In the genomic region with DNA sequence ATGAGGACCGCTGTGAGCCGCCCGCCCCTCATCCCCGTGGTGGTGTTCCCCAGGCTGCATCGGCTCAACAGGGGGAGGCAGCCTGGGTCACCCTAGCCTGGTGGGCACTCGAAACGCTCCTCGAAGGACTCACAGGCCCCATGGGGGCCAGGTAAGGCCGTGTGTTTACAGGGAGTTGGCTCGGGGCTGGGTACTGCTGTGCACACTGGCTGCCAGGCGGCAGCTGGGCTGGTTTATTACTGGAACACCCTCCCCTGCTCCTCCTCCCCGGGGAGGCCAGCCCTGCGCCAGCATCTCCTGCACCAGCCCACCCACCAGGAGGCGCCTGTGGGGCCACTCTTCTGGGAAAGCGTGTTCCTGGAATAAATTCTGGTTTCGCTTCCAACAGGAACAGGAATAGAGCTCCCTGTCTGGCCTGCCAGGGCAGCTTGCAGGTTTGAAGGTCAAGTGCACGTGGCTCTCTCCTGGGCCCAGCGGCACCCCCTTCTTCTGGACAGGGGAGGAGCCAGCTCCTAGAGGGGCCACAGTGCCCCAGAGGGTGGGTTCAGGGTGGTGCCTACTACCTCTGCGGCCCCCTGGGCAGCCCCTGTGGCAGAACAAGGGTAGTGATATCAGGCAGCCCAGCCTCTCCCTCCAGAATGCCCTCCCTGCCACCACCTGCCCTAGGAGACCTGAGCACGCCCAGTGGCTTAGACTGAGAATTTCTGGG, we compare ENCODE assay signal across 9 cellular contexts. TPM values are rescaled to one million over a fixed set of nuclear protein-coding genes. Genes with fewer than 3 reads are reported as not detected.
A peak's percentile ranks its signal among the peaks of the same experiment; 100 is the strongest.
DNase-seq lines count a peak whose midpoint lies in the region; ATAC-seq and TF ChIP-seq lines count a peak whose summit lies in the region.
"Had no signal": no experiment of that assay in that cellular context is flagged by ENCODE, and none has a peak within 500 bp of the region (broad histone marks: within the 10 kb centered on the region; RNA-seq: fewer than 3 reads in every experiment).

No MANE protein-coding gene starts in this region.

- 45% methylated on average over 8 of the region's 20 CpGs for WGBS in esophagus muscularis mucosa

- H3K4me3 Mint-ChIP-seq in nephron progenitor cell: no peak overlapping the region

- no peaks in the 10 kb centered on the region for H3K9me3 ChIP-seq in esophagus muscularis mucosa
- H3K9me3 ChIP-seq: neutrophil had no signal

- TF ChIP-seq CTCF in LNCaP clone FGC (IDR thresholded peaks at IDR 0.05; ENCODE audit: control insufficient read depth, extremely low read depth, insufficient read depth) (peak; percentile 83), esophagus muscularis mucosa (IDR thresholded peaks at IDR 0.05) (peak; percentile 62 to 75 (median 69)), nephron progenitor cell (IDR thresholded peaks at IDR 0.05) (peak; percentile 25)

- intact Hi-C loops in esophagus muscularis mucosa (cut with DNase I): no loop called here

- H3K27ac Mint-ChIP-seq in nephron progenitor cell: no peak overlapping the region

- peak overlapping the region; percentile 77 to 84 (median 80) for H3K27ac ChIP-seq in esophagus muscularis mucosa (replicated peaks in 1 of 4)
- H3K27ac ChIP-seq: neutrophil had no signal

- peak; percentile 35 for TF ChIP-seq EP300 in esophagus muscularis mucosa (IDR thresholded peaks at IDR 0.05)

- H3K4me1 Mint-ChIP-seq in nephron progenitor cell: peaks cover 20% of the 10 kb centered on the region

- H3K27me3 Mint-ChIP-seq in nephron progenitor cell (ENCODE audit: low read depth, poor library complexity): peaks cover 5% of the 10 kb centered on the region

- H3K36me3 Mint-ChIP-seq in nephron progenitor cell (ENCODE audit: low read depth): no peaks in the 10 kb centered on the region

- peaks cover 0 to 23% (median 0%) of the 10 kb centered on the region in 4 donors for H3K27me3 ChIP-seq in esophagus muscularis mucosa
- H3K27me3 ChIP-seq: neutrophil had no signal

- DNase-seq in DMS153 treated with DMSO at 0.1 percent for 48 hours (lab: John Stamatoyannopoulos, UW; ENCODE audit: unreplicated experiment): peak; percentile 39
- DNase-seq in LNCaP clone FGC (ENCODE audit: low read depth): peak; percentile 93
- no peak for DNase-seq in esophagus muscularis mucosa (ENCODE audit: extremely low spot score)
- peak; percentile 56 for DNase-seq in nephron progenitor cell

- ATAC-seq in SK-N-SH treated with all-trans-retinoic acid at 6 μM for 48 hours (peak; percentile 77), GM18511 (IDR thresholded peaks at IDR 0.05; ENCODE audit: unreplicated experiment) (no peak), HG03354 (IDR thresholded peaks at IDR 0.05; ENCODE audit: poor library complexity, severe bottlenecking, unreplicated experiment) (no peak), HG02623 (IDR thresholded peaks at IDR 0.05; ENCODE audit: unreplicated experiment) (no peak)

- TF ChIP-seq POLR2A in esophagus muscularis mucosa (IDR thresholded peaks at IDR 0.05; ENCODE audit: low read depth): no peak

- H3K9me3 Mint-ChIP-seq in nephron progenitor cell: no peaks in the 10 kb centered on the region

- peaks cover 19 to 52% (median 24%) of the 10 kb centered on the region in 4 donors for H3K4me1 ChIP-seq in esophagus muscularis mucosa

- peaks cover 9 to 31% (median 21%) of the 10 kb centered on the region in 4 donors for H3K36me3 ChIP-seq in esophagus muscularis mucosa

- H3K4me3 ChIP-seq in LNCaP clone FGC (ENCODE audit: low read depth, low read length) (no peak overlapping the region), esophagus muscularis mucosa (no peak overlapping the region)

TF ChIP-seq in SK-N-SH treated with all-trans-retinoic acid at 6 μM for 48 hours, 23 proteins besides CTCF, POLR2A, EP300 and RAD21:
- TF ChIP-seq, protein P1, sequence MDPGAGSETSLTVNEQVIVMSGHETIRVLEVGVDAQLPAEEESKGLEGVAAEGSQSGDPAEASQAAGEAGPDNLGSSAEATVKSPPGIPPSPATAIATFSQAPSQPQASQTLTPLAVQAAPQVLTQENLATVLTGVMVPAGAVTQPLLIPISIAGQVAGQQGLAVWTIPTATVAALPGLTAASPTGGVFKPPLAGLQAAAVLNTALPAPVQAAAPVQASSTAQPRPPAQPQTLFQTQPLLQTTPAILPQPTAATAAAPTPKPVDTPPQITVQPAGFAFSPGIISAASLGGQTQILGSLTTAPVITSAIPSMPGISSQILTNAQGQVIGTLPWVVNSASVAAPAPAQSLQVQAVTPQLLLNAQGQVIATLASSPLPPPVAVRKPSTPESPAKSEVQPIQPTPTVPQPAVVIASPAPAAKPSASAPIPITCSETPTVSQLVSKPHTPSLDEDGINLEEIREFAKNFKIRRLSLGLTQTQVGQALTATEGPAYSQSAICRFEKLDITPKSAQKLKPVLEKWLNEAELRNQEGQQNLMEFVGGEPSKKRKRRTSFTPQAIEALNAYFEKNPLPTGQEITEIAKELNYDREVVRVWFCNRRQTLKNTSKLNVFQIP (CRISPR knock-in tag; IDR thresholded peaks at IDR 0.05; ENCODE audit: borderline replicate concordance, low read depth): no peak
- TF ChIP-seq, protein P2, sequence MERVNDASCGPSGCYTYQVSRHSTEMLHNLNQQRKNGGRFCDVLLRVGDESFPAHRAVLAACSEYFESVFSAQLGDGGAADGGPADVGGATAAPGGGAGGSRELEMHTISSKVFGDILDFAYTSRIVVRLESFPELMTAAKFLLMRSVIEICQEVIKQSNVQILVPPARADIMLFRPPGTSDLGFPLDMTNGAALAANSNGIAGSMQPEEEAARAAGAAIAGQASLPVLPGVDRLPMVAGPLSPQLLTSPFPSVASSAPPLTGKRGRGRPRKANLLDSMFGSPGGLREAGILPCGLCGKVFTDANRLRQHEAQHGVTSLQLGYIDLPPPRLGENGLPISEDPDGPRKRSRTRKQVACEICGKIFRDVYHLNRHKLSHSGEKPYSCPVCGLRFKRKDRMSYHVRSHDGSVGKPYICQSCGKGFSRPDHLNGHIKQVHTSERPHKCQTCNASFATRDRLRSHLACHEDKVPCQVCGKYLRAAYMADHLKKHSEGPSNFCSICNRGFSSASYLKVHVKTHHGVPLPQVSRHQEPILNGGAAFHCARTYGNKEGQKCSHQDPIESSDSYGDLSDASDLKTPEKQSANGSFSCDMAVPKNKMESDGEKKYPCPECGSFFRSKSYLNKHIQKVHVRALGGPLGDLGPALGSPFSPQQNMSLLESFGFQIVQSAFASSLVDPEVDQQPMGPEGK (CRISPR knock-in tag; IDR thresholded peaks at IDR 0.05; ENCODE audit: borderline replicate concordance): no peak
- TF ChIP-seq PPARA (CRISPR knock-in tag; IDR thresholded peaks at IDR 0.05; ENCODE audit: borderline replicate concordance): no peak

RNA-seq across cellular contexts. Expression of gene MCRIP1, which starts 11.3 kb away (rescaled TPM):
- total RNA-seq in esophagus muscularis mucosa: 100 to 1,000 TPM in 3 of 4 donors, 10 to 100 TPM in 1; 83.5 to 146 (median 114) TPM

RNA-seq across cellular contexts. Expression of gene PPP1R27, which starts 13.1 kb away (rescaled TPM):
- total RNA-seq in esophagus muscularis mucosa: not detected

RNA-seq across cellular contexts. Expression of gene GCGR, which starts 17.8 kb away (rescaled TPM):
- under 1 TPM in 2 of 4 donors, not detected in 2; 0.17 to 0.40 TPM for total RNA-seq in esophagus muscularis mucosa

RNA-seq across cellular contexts. Expression of gene P4HB, which starts 38.6 kb away (rescaled TPM):
- total RNA-seq in esophagus muscularis mucosa: 100 to 1,000 TPM; 269 to 334 (median 313) TPM

RNA-seq across cellular contexts. Expression of gene ARHGDIA, which starts 49.4 kb away (rescaled TPM):
- 100 to 1,000 TPM; 115 to 229 (median 202) TPM for total RNA-seq in esophagus muscularis mucosa

Comparison
In these comparisons a context has a peak if more than half of its experiments do, and no peak if none do; other contexts are left out.
1. CTCF ChIP-seq: peak in every context shown above with its lines; median percentile 83 in LNCaP clone FGC; 69 in esophagus muscularis mucosa; 25 in nephron progenitor cell.